Comparison of ENCODE assay signal across 9 cellular contexts in the genomic region with DNA sequence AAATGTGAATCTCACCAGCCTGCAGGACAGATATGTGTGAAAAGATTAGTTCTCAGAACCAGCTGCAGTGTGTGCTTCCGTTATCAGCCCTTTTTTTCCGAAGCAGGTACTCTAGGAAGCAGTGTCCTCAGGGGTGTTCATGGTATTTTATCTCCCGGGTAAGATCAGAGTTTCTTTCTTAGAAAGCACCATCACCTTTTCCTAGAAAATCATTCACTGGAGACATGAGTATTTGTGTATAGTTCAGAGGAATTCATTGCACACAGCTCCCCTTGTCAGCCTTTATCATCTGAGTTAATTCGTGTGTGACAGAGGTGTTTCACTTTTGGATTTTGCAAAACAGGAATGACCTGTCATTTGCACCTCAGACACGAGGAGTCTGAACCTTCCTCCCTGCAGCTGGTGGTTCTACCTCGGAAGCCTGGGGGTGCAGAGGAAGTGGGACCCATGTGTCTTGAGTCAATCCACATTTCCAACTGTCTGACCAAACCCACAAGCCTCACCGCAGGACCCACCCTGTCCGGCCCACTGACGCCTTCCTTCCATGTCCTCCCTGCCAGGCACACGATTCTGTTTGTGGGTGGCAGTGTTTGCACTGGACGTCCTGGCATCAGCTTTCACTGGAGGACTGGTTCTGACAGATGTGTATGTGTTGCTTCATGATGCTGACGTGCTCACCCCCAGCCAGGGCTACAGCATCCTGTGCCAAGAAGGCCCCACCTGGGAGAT.
DNase-seq lines count a peak whose midpoint lies in the region; ATAC-seq, FAIRE-seq and TF ChIP-seq lines count a peak whose summit lies in the region.
"Had no signal": no experiment of that assay in that cellular context is flagged by ENCODE, and none has a peak within 500 bp of the region (broad histone marks: within the 10 kb centered on the region; RNA-seq: fewer than 3 reads in every experiment).

No MANE protein-coding gene starts in this region.

- ATAC-seq in GM21825 (IDR thresholded peaks at IDR 0.05; ENCODE audit: unreplicated experiment) (peak; percentile 76), Right ventricle myocardium superior (ENCODE audit: poor library complexity) (no peak)

- no peak overlapping the region for H3K4me3 ChIP-seq in Peyer's patch
- no peak overlapping the region for H3K4me3 ChIP-seq in bronchial epithelial cell (ENCODE audit: low read depth, low read length)
- H3K4me3 ChIP-seq in transverse colon: no peak overlapping the region

- H3K36me3 ChIP-seq in Peyer's patch (peaks cover 0 to 31% (median 0%) of the 10 kb centered on the region in 3 donors), bronchial epithelial cell (ENCODE audit: control insufficient read depth, insufficient read depth, low read length) (peaks cover 1% of the 10 kb centered on the region), transverse colon (no peaks in the 10 kb centered on the region)

- TF ChIP-seq CTCF in Peyer's patch (IDR thresholded peaks at IDR 0.05): no peak
- no peak for TF ChIP-seq CTCF in bronchial epithelial cell (IDR thresholded peaks at IDR 0.05; ENCODE audit: insufficient read depth, low read length, severe bottlenecking)
- no peak for TF ChIP-seq CTCF in transverse colon (IDR thresholded peaks at IDR 0.05)

- no peaks in the 10 kb centered on the region for H3K9me3 ChIP-seq in Peyer's patch
- no peaks in the 10 kb centered on the region for H3K9me3 ChIP-seq in transverse colon

- 59 to 94% methylated on average over 3 to 12 of the region's 12 CpGs for WGBS in transverse colon (ENCODE audit: low coverage in 1 of 2), 2 donors

- intact Hi-C loops in transverse colon (cut with DNase I; ENCODE audit: low total_unique reads) (no loop called here), Right ventricle myocardium superior (cut with DNase I) (no loop called here)

- in situ Hi-C loops in transverse colon (cut with MboI; ENCODE audit: low pct_ligation_motif_present in 1 of 4, low pct_unique_long_range_greater_than_20kb in 1 of 4, low sequenced_read_pairs in 3 of 4): no loop called here

- no peak for TF ChIP-seq EP300 in transverse colon (IDR thresholded peaks at IDR 0.05; ENCODE audit: low read depth)

- DNase-seq in GF-D8 (lab: John Stamatoyannopoulos, UW): peak; percentile 93
- peak in 2 of 3 donors; percentile 61 to 64 for DNase-seq in Peyer's patch
- DNase-seq in bronchial epithelial cell (ENCODE audit: low read depth): peak; percentile 63
- DNase-seq in transverse colon: peak; percentile 41
- DNase-seq in Right ventricle myocardium superior: no peak
- DNase-seq in RPMI8226: no peak
- DNase-seq in NK-92 treated with Interleukin-12 subunit alpha and Interleukin-12 subunit beta, amount 100 ng/mL, for 24 hours (lab: John Stamatoyannopoulos, UW): no peak

- H3K27ac ChIP-seq in Peyer's patch: no peak overlapping the region
- H3K27ac ChIP-seq in transverse colon: no peak overlapping the region

- TF ChIP-seq POLR2A in Peyer's patch (IDR thresholded peaks at IDR 0.05): no peak
- TF ChIP-seq POLR2A in transverse colon (IDR thresholded peaks at IDR 0.05): no peak

- peak; percentile 58 for FAIRE-seq in bronchial epithelial cell (lab: Jason Lieb, UNC)
- FAIRE-seq: astrocyte had no signal

- H3K4me1 ChIP-seq in Peyer's patch (peaks cover 0 to 5% (median 2%) of the 10 kb centered on the region in 4 donors), transverse colon (peaks cover 0 to 5% (median 0%) of the 10 kb centered on the region in 4 donors)

- no peaks in the 10 kb centered on the region for H3K27me3 ChIP-seq in Peyer's patch
- no peaks in the 10 kb centered on the region for H3K27me3 ChIP-seq in bronchial epithelial cell (ENCODE audit: control insufficient read depth, insufficient read depth, low read length)
- no peaks in the 10 kb centered on the region for H3K27me3 ChIP-seq in transverse colon

Comparison
In these comparisons a context has a peak if more than half of its experiments do, and no peak if none do; other contexts are left out.
1. DNase-seq: peak in GF-D8 (single experiment), Peyer's patch (2 of 3), bronchial epithelial cell (single experiment) and transverse colon (single experiment); none in Right ventricle myocardium superior (single experiment), RPMI8226 (single experiment) and NK-92 treated with Interleukin-12 subunit alpha and Interleukin-12 subunit beta, amount 100 ng/mL, for 24 hours (single experiment).